In the genomic region with DNA sequence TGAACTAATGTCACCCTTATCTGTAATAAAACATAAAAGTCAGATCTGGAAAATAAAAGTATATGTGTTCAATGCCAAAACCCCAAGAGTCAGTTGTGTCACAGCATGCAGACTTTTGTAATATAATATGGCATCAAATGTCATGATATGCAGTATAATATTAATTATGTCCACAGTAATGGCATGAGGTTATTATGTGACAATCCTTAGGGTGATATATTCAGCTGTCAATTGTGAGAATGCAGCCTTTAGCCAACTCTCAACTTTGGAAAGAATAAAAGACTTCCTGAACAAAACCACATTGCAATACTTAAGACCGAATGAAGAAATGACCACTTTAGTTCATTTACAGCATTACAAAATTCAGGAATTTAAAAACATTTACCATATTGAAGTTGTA, we compare ENCODE assay signal across 23 cellular contexts.
A peak's percentile ranks its signal among the peaks of the same experiment; 100 is the strongest.
DNase-seq lines count a peak whose midpoint lies in the region; TF ChIP-seq lines count a peak whose summit lies in the region.
"Had no signal": no experiment of that assay in that cellular context is flagged by ENCODE, and none has a peak within 500 bp of the region (broad histone marks: within the 10 kb centered on the region; RNA-seq: fewer than 3 reads in every experiment).

No MANE protein-coding gene starts in this region.

- TF ChIP-seq CTCF in AG10803 (conservative IDR thresholded peaks at IDR 0.05; ENCODE audit: low read length) (no peak), nephron (IDR thresholded peaks at IDR 0.05; ENCODE audit: unreplicated experiment in 3 of 3) (no peak)

- no peaks in the 10 kb centered on the region for H3K9me3 Mint-ChIP-seq in nephron
- H3K9me3 Mint-ChIP-seq: CD4-positive, alpha-beta memory T cell; GM23338; HFFc6 had no signal

- H3K9me3 ChIP-seq in subcutaneous abdominal adipose tissue (ENCODE audit: control insufficient read depth in 5 of 5, low read length in 5 of 5): no peaks in the 10 kb centered on the region
- H3K9me3 ChIP-seq: A549, HAP-1, Peyer's patch had no signal

- DNase-seq in AG10803 (ENCODE audit: low read depth) (peak; percentile 40), NCI-H146 (lab: John Stamatoyannopoulos, UW) (no peak), amniotic stem cell (lab: John Stamatoyannopoulos, UW) (no peak), GM19238 (ENCODE audit: insufficient read length, low spot score) (no peak)
- DNase-seq: C1 segment of cervical spinal cord; CD4-positive, alpha-beta memory T cell; COR-L47; HFFc6; KBM-7; NCI-H1048; NCI-H1417; NCI-H1694 treated with DMSO at 0.1 percent for 48 hours; NCI-H2081; NCI-H2227 treated with DMSO at 0.1 percent for 48 hours; NCI-H526 treated with DMSO at 0.1 percent for 48 hours; Peyer's patch; SHP77 treated with DMSO at 0.1 percent for 48 hours had no signal

- TF ChIP-seq EP300 in Ishikawa (IDR thresholded peaks at IDR 0.05; ENCODE audit: borderline replicate concordance): peak; percentile 46; the same call in 1 of the 2 replicates

- H3K4me1 Mint-ChIP-seq in nephron: peaks cover 33% of the 10 kb centered on the region

- H3K4me3 ChIP-seq in AG10803 (ENCODE audit: low read length) (no peak overlapping the region), subcutaneous abdominal adipose tissue (ENCODE audit: low read depth in 1 of 5, low read length in 5 of 5) (no peak overlapping the region)
- H3K4me3 ChIP-seq: A549, GM23338, HAP-1, Peyer's patch had no signal

- H3K4me1 ChIP-seq in subcutaneous abdominal adipose tissue (ENCODE audit: control insufficient read depth in 5 of 5, insufficient read depth in 5 of 5, low read length in 5 of 5): peaks cover 10 to 39% (median 29%) of the 10 kb centered on the region in 5 donors
- H3K4me1 ChIP-seq: A549, Peyer's patch had no signal

- H3K36me3 Mint-ChIP-seq in nephron (ENCODE audit: low read depth): no peaks in the 10 kb centered on the region
- H3K36me3 Mint-ChIP-seq: CD4-positive, alpha-beta memory T cell had no signal

- H3K36me3 ChIP-seq in subcutaneous abdominal adipose tissue (ENCODE audit: control insufficient read depth in 5 of 5, insufficient read depth in 5 of 5, low read length in 5 of 5): no peaks in the 10 kb centered on the region
- H3K36me3 ChIP-seq: HAP-1, Peyer's patch had no signal

- H3K9ac ChIP-seq in subcutaneous abdominal adipose tissue (ENCODE audit: low read length in 5 of 5): no peak overlapping the region

- TF ChIP-seq RAD21 in Ishikawa (IDR thresholded peaks at IDR 0.05; ENCODE audit: low read depth): no peak

- no peaks in the 10 kb centered on the region for H3K27me3 ChIP-seq in subcutaneous abdominal adipose tissue (ENCODE audit: control insufficient read depth in 5 of 5, insufficient read depth in 4 of 5, low read length in 5 of 5)
- H3K27me3 ChIP-seq: Peyer's patch had no signal

- peak overlapping the region; percentile 62 for H3K27ac ChIP-seq in subcutaneous abdominal adipose tissue (ENCODE audit: low read depth, low read length)
- H3K27ac ChIP-seq: A549, Peyer's patch had no signal

- H3K4me3 Mint-ChIP-seq in nephron: no peak overlapping the region
- H3K4me3 Mint-ChIP-seq: CD4-positive, alpha-beta memory T cell; GM23338; HFFc6 had no signal

- H3K27ac Mint-ChIP-seq in nephron: peak overlapping the region; percentile 33 to 62 (median 55)
- H3K27ac Mint-ChIP-seq: GM23338, HFFc6 had no signal

- peaks cover 8% of the 10 kb centered on the region for H3K27me3 Mint-ChIP-seq in nephron (ENCODE audit: low read depth)
- H3K27me3 Mint-ChIP-seq: CD4-positive, alpha-beta memory T cell had no signal

TF ChIP-seq in Ishikawa, 13 proteins besides CTCF, POLR2A, EP300 and RAD21:
- TF ChIP-seq ZBTB7A (IDR thresholded peaks at IDR 0.05; ENCODE audit: low read depth) (no peak), FOXM1 (IDR thresholded peaks at IDR 0.05; ENCODE audit: borderline replicate concordance, low read depth) (peak; percentile 62; the same call in 1 of the 2 replicates), TCF12 (IDR thresholded peaks at IDR 0.05; ENCODE audit: low read depth) (0 out of 2 replicates have a peak, but pooled peaks have one; percentile 46), NFIC (IDR thresholded peaks at IDR 0.05) (peak; percentile 38; the same call in 1 of the 2 replicates), CEBPB (IDR thresholded peaks at IDR 0.05) (peak; percentile 21; the same call in 1 of the 2 replicates)
- TF ChIP-seq, protein P1, sequence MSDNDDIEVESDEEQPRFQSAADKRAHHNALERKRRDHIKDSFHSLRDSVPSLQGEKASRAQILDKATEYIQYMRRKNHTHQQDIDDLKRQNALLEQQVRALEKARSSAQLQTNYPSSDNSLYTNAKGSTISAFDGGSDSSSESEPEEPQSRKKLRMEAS (IDR thresholded peaks at IDR 0.05): no peak
TF ChIP-seq in Ishikawa: peak in this region for 4.
